In genomic region chr1:99590578-99591209, GRCh38 we compare ENCODE assay signal across 10 cellular contexts. TPM values are rescaled to one million over a fixed set of nuclear protein-coding genes. Genes with fewer than 3 reads are reported as not detected.
DNase-seq lines count a peak whose midpoint lies in the region; ATAC-seq and TF ChIP-seq lines count a peak whose summit lies in the region.
"Had no signal": no experiment of that assay in that cellular context is flagged by ENCODE, and none has a peak within 500 bp of the region (broad histone marks: within the 10 kb centered on the region; RNA-seq: fewer than 3 reads in every experiment).

No MANE protein-coding gene starts in this region.

- peak; percentile 18 for DNase-seq in GM12865 (ENCODE audit: low read depth)
- DNase-seq in SK-N-SH, result peak; percentile 4
- DNase-seq in fibroblast of villous mesenchyme (ENCODE audit: low read depth), result peak; percentile 62
- DNase-seq in posterior cingulate gyrus, result peak in 6 of 10 donors; percentile 23 to 85 (median 56)
- no peak for DNase-seq in cerebellar cortex (ENCODE audit: low spot score)
- DNase-seq in activated CD4-positive, alpha-beta T cell treated with anti-CD3 and anti-CD28 coated beads for 48 hours, result no peak
- DNase-seq: activated CD8-positive, alpha-beta T cell treated with anti-CD3 and anti-CD28 coated beads, Interleukin-2, amount 10 ng/mL, durations not matched to agents 7 days and 5 days; cortex of kidney had no signal

- H3K4me2 ChIP-seq in SK-N-SH, result peak overlapping the region; percentile 23; the same call in 1 of the 2 replicates

- H3K4me3 ChIP-seq in GM12865 (ENCODE audit: low read depth, low read length) (no peak overlapping the region), SK-N-SH (ENCODE audit: low read depth in 2 of 2, low read length in 1 of 2) (no peak overlapping the region), fibroblast of villous mesenchyme (ENCODE audit: low read depth, low read length) (no peak overlapping the region)

- H3K9me3 ChIP-seq in SK-N-SH, result no peaks in the 10 kb centered on the region

- peaks cover 0 to 23% of the 10 kb centered on the region in 2 experiments; a peak in 2 of 4 replicates for H3K4me1 ChIP-seq in SK-N-SH (ENCODE audit: control insufficient read depth in 1 of 2, insufficient read depth in 2 of 2, low read depth in 1 of 2, low read length in 1 of 2)

- no peaks in the 10 kb centered on the region for H3K36me3 ChIP-seq in SK-N-SH (replicated peaks in 1 of 2; ENCODE audit: control insufficient read depth in 1 of 2, insufficient read depth in 2 of 2, low read length in 1 of 2)

- TF ChIP-seq EP300 in SK-N-SH (IDR thresholded peaks at IDR 0.05; ENCODE audit: borderline replicate concordance in 1 of 2, low read depth in 1 of 2, low read length in 1 of 2), result peak in 1 of 2 experiments; percentile 82; a peak in 2 of 4 replicates

- TF ChIP-seq CTCF in GM12865 (IDR thresholded peaks at IDR 0.05; ENCODE audit: insufficient read depth, low read depth, low read length, missing control alignments) (no peak), SK-N-SH (IDR thresholded peaks at IDR 0.05) (no peak), fibroblast of villous mesenchyme (IDR thresholded peaks at IDR 0.05; ENCODE audit: insufficient read depth, low read depth, low read length) (no peak)

- H3K9me2 ChIP-seq in SK-N-SH, result no peaks in the 10 kb centered on the region

- no peaks in the 10 kb centered on the region for H3K27me3 ChIP-seq in SK-N-SH (ENCODE audit: insufficient read depth)

- no peaks in the 10 kb centered on the region for H3K79me2 ChIP-seq in SK-N-SH (ENCODE audit: insufficient read depth)

- intact Hi-C loops in posterior cingulate gyrus (cut with DNase I), result no loop called here

- CTCF ChIA-PET in SK-N-SH (lab: Yijun Ruan, JAX), result no interaction called here

- TF ChIP-seq RAD21 in SK-N-SH (IDR thresholded peaks at IDR 0.05; ENCODE audit: low read length), result no peak

- H3K9ac ChIP-seq in SK-N-SH, result peak overlapping the region; percentile 82

- H2AFZ ChIP-seq in SK-N-SH (ENCODE audit: low read depth), result peak overlapping the region; percentile 53

- H3F3A ChIP-seq in SK-N-SH (replicated peaks; ENCODE audit: insufficient read depth), result peaks cover 20% of the 10 kb centered on the region

- H3K27ac ChIP-seq in SK-N-SH (ENCODE audit: low read depth in 2 of 2, low read length in 1 of 2), result peak overlapping the region; percentile 36 to 99; a peak in 3 of 4 replicates

- H4K20me1 ChIP-seq in SK-N-SH (ENCODE audit: insufficient read depth), result no peaks in the 10 kb centered on the region

- whole genome bisulfite sequencing in SK-N-SH (ENCODE audit: low lambda C conversion rate), result 33% methylated on average over 4 of the region's 4 CpGs

- POLR2A ChIA-PET in SK-N-SH (lab: Yijun Ruan, JAX), result no interaction called here

- ATAC-seq in GM21381 (IDR thresholded peaks at IDR 0.05; ENCODE audit: unreplicated experiment), result no peak
- ATAC-seq in HG02938 (IDR thresholded peaks at IDR 0.05; ENCODE audit: unreplicated experiment), result no peak
- ATAC-seq: activated CD8-positive, alpha-beta T cell treated with anti-CD3 and anti-CD28 coated beads, Interleukin-2, amount 10 ng/mL, durations not matched to agents 7 days and 5 days had no signal

TF ChIP-seq in SK-N-SH, 30 proteins besides CTCF, POLR2A, EP300 and RAD21 (continues in another document):
- TF ChIP-seq CHD2 (IDR thresholded peaks at IDR 0.05; ENCODE audit: low read length, partially characterized antibody), result no peak
- peak; percentile 52; the same call in 1 of the 2 replicates for TF ChIP-seq FOSL2 (IDR thresholded peaks at IDR 0.05; ENCODE audit: borderline replicate concordance, low read depth)
- TF ChIP-seq TCF12 (IDR thresholded peaks at IDR 0.05), result peak; percentile 79
- TF ChIP-seq ZBTB33 (IDR thresholded peaks at IDR 0.05; ENCODE audit: borderline replicate concordance, low read depth), result no peak
- no peak for TF ChIP-seq YY1 (IDR thresholded peaks at IDR 0.05; ENCODE audit: low read depth)
- TF ChIP-seq TAF1 (IDR thresholded peaks at IDR 0.05; ENCODE audit: borderline replicate concordance, low read depth, low read length), result no peak
- no peak for TF ChIP-seq NRF1 (IDR thresholded peaks at IDR 0.05; ENCODE audit: low read depth, low read length)
- TF ChIP-seq SMC3 (IDR thresholded peaks at IDR 0.05; ENCODE audit: low read depth, low read length), result no peak
- TF ChIP-seq GABPA (IDR thresholded peaks at IDR 0.05; ENCODE audit: low read depth), result no peak
- no peak for TF ChIP-seq FOXJ3 (CRISPR knock-in tag; IDR thresholded peaks at IDR 0.05)
- peak; percentile 27; the same call in 1 of the 2 replicates for TF ChIP-seq ELF1 (IDR thresholded peaks at IDR 0.05)
- TF ChIP-seq EZH2phosphoT487 (IDR thresholded peaks at IDR 0.05; ENCODE audit: borderline replicate concordance, low read depth), result no peak
- no peak for TF ChIP-seq MXI1 (IDR thresholded peaks at IDR 0.05; ENCODE audit: low read depth, low read length)
- 0 out of 2 replicates have a peak, but pooled peaks have one; percentile 46 for TF ChIP-seq MAX (IDR thresholded peaks at IDR 0.05; ENCODE audit: low read depth)
- TF ChIP-seq PBX3 (IDR thresholded peaks at IDR 0.05), result peak; percentile 81
- TF ChIP-seq POLR2AphosphoS5 (IDR thresholded peaks at IDR 0.05; ENCODE audit: low read depth, low read length), result no peak; the same call in 1 of the 2 replicates
- TF ChIP-seq SIN3A (IDR thresholded peaks at IDR 0.05; ENCODE audit: borderline replicate concordance, low read depth, low read length), result no peak
- no peak for TF ChIP-seq IRF3 (IDR thresholded peaks at IDR 0.05; ENCODE audit: low read depth, low read length)
- TF ChIP-seq USF1 (IDR thresholded peaks at IDR 0.05; ENCODE audit: borderline replicate concordance, low read depth), result no peak
- no peak for TF ChIP-seq RFX5 (IDR thresholded peaks at IDR 0.05; ENCODE audit: low read length)
- TF ChIP-seq NFIC (IDR thresholded peaks at IDR 0.05; ENCODE audit: borderline replicate concordance), result peak; percentile 89
- 0 out of 2 replicates have a peak, but pooled peaks have one; percentile 38 for TF ChIP-seq FOXM1 (IDR thresholded peaks at IDR 0.05; ENCODE audit: low read depth)
- no peak for TF ChIP-seq RXRA (IDR thresholded peaks at IDR 0.05; ENCODE audit: borderline replicate concordance, low read depth)
- TF ChIP-seq USF2 (IDR thresholded peaks at IDR 0.05; ENCODE audit: borderline replicate concordance, low read depth, low read length), result no peak
- no peak for TF ChIP-seq RCOR1 (IDR thresholded peaks at IDR 0.05; ENCODE audit: low read length)

RNA-seq across cellular contexts. Expression of gene PALMD, which starts 55.2 kb away (rescaled TPM):
- 1.8 and 2.3 TPM in 2 replicates for polyA plus RNA-seq in SK-N-SH (2012; rRNA removed)
- 2.0 and 2.7 TPM in 2 replicates for polyA plus RNA-seq in SK-N-SH (2012; cell fraction: cytosol; rRNA removed)
- polyA plus RNA-seq in SK-N-SH (2012; cell fraction: nucleus; rRNA removed), result 1.7 and 3.9 TPM in 2 replicates
- total RNA-seq in fibroblast of villous mesenchyme, result 6.8 and 16.8 TPM in 2 replicates
- total RNA-seq: activated CD8-positive, alpha-beta T cell treated with anti-CD3 and anti-CD28 coated beads, Interleukin-2, amount 10 ng/mL, durations not matched to agents 7 days and 5 days had no signal

Comparison
In these comparisons a context has a peak if more than half of its experiments do, and no peak if none do; other contexts are left out.
1. DNase-seq: peak in GM12865 (single experiment), SK-N-SH (single experiment), fibroblast of villous mesenchyme (single experiment) and posterior cingulate gyrus (6 of 10); none in cerebellar cortex (single experiment) and activated CD4-positive, alpha-beta T cell treated with anti-CD3 and anti-CD28 coated beads for 48 hours (single experiment).